15 cellular contexts compared by ENCODE assay signal in genomic region chr7:127066974-127067373, GRCh38.
A peak's percentile ranks its signal among the peaks of the same experiment; 100 is the strongest.
DNase-seq lines count a peak whose midpoint lies in the region; ATAC-seq, FAIRE-seq and TF ChIP-seq lines count a peak whose summit lies in the region.
"Had no signal": no experiment of that assay in that cellular context is flagged by ENCODE, and none has a peak within 500 bp of the region (broad histone marks: within the 10 kb centered on the region; RNA-seq: fewer than 3 reads in every experiment).

No MANE protein-coding gene starts in this region.

- H2AFZ ChIP-seq in OCI-LY1 (ENCODE audit: low read length), result no peak overlapping the region

- H4K20me1 ChIP-seq in OCI-LY1 (ENCODE audit: insufficient read depth, low read length), result no peaks in the 10 kb centered on the region

- H3K9ac ChIP-seq in OCI-LY1 (ENCODE audit: low read length) (no peak overlapping the region), kidney (ENCODE audit: low read length in 2 of 2) (no peak overlapping the region)

- H3K27me3 ChIP-seq in OCI-LY1 (ENCODE audit: insufficient read depth, low read length) (no peaks in the 10 kb centered on the region), thyroid gland (no peaks in the 10 kb centered on the region), aorta (ENCODE audit: control insufficient read depth in 1 of 2, insufficient read depth in 2 of 2, low read length in 1 of 2) (no peaks in the 10 kb centered on the region)

- no peak for TF ChIP-seq POLR2A in thyroid gland (IDR thresholded peaks at IDR 0.05)

- ATAC-seq in GM21723 (IDR thresholded peaks at IDR 0.05; ENCODE audit: unreplicated experiment) (peak; percentile 49), Right ventricle myocardium superior (ENCODE audit: poor library complexity) (no peak), aorta (ENCODE audit: low FRiP score) (no peak)
- ATAC-seq: left cardiac atrium had no signal

- H3K4me1 ChIP-seq in OCI-LY1 (ENCODE audit: insufficient read depth, low read length, severe bottlenecking) (no peaks in the 10 kb centered on the region), kidney (ENCODE audit: control insufficient read depth in 1 of 2, insufficient read depth in 1 of 2, low read depth in 1 of 2, low read length in 2 of 2) (no peaks in the 10 kb centered on the region), thyroid gland (no peaks in the 10 kb centered on the region), aorta (ENCODE audit: control insufficient read depth in 1 of 2, insufficient read depth in 2 of 2, low read length in 2 of 2) (no peaks in the 10 kb centered on the region)

- no peak overlapping the region for H3K27ac ChIP-seq in C4-2B
- H3K27ac ChIP-seq in OCI-LY1 (ENCODE audit: low read depth, low read length, poor library complexity, severe bottlenecking), result no peak overlapping the region
- H3K27ac ChIP-seq in kidney (ENCODE audit: low read depth in 2 of 2, low read length in 2 of 2), result no peak overlapping the region
- H3K27ac ChIP-seq in thyroid gland, result no peak overlapping the region
- no peak overlapping the region for H3K27ac ChIP-seq in aorta (ENCODE audit: low read depth in 1 of 2, low read length in 2 of 2)
- H3K27ac ChIP-seq: SK-N-MC had no signal

- no peak overlapping the region for H3K4me2 ChIP-seq in OCI-LY1 (ENCODE audit: low read length)

- DNase-seq in kidney, result no peak
- no peak for DNase-seq in NCI-H2081 treated with DMSO at 0.1 percent for 48 hours (lab: John Stamatoyannopoulos, UW)
- DNase-seq in thyroid gland, result no peak
- DNase-seq in Right ventricle myocardium superior, result no peak
- DNase-seq in aorta, result no peak
- DNase-seq: activated CD4-positive, alpha-beta memory T cell treated with anti-CD3 and anti-CD28 coated beads, Interleukin-2, amount 10 ng/mL, durations not matched to agents 7 days and 5 days; activated naive CD4-positive, alpha-beta T cell treated with anti-CD3 and anti-CD28 coated beads, Interleukin-2, amount 10 ng/mL, durations not matched to agents 7 days and 5 days; C1 segment of cervical spinal cord; left cardiac atrium; NCI-H187; occipital lobe had no signal

- no peaks in the 10 kb centered on the region for H3K9me2 ChIP-seq in OCI-LY1 (ENCODE audit: low read depth, low read length)

- peak; percentile 45 for TF ChIP-seq CTCF in C4-2B (conservative IDR thresholded peaks at IDR 0.05)
- peak; percentile 39; the same call in 1 of the 2 replicates for TF ChIP-seq CTCF in OCI-LY1 (IDR thresholded peaks at IDR 0.05; ENCODE audit: low read length)
- TF ChIP-seq CTCF in kidney (IDR thresholded peaks at IDR 0.05; ENCODE audit: borderline replicate concordance, extremely low read depth, insufficient read depth), result peak; percentile 16
- no peak for TF ChIP-seq CTCF in thyroid gland (IDR thresholded peaks at IDR 0.05)

- WGBS in thyroid gland, 2 donors, result 68 to 75% methylated on average over 3 of the region's 3 CpGs
- WGBS in aorta, 2 donors, result 69 to 75% methylated on average over 3 of the region's 3 CpGs

- H3F3A ChIP-seq in OCI-LY1 (ENCODE audit: insufficient read depth, low read length), result no peaks in the 10 kb centered on the region

- H3K4me3 ChIP-seq in OCI-LY1 (ENCODE audit: low read depth, low read length, poor library complexity, severe bottlenecking), result no peak overlapping the region
- no peak overlapping the region for H3K4me3 ChIP-seq in kidney (ENCODE audit: low read length in 2 of 2)
- no peak overlapping the region for H3K4me3 ChIP-seq in thyroid gland (replicated peaks in 1 of 3)
- no peak overlapping the region for H3K4me3 ChIP-seq in aorta (ENCODE audit: low read length in 2 of 2)
- H3K4me3 ChIP-seq: SK-N-MC had no signal

- FAIRE-seq in kidney (lab: Jason Lieb, UNC), result no peak

- no peaks in the 10 kb centered on the region for H3K9me3 ChIP-seq in OCI-LY1 (ENCODE audit: low read length)
- H3K9me3 ChIP-seq in kidney (ENCODE audit: control insufficient read depth in 1 of 2, low read length in 2 of 2), result peaks cover 0 to 7% of the 10 kb centered on the region in 2 donors
- H3K9me3 ChIP-seq in thyroid gland, result no peaks in the 10 kb centered on the region
- no peaks in the 10 kb centered on the region for H3K9me3 ChIP-seq in aorta (ENCODE audit: control insufficient read depth, low read length)

- H3K36me3 ChIP-seq in OCI-LY1 (ENCODE audit: insufficient read depth, low read length) (no peaks in the 10 kb centered on the region), kidney (ENCODE audit: control insufficient read depth in 1 of 2, insufficient read depth in 2 of 2, low read length in 2 of 2) (no peaks in the 10 kb centered on the region), thyroid gland (no peaks in the 10 kb centered on the region), aorta (ENCODE audit: control insufficient read depth in 1 of 2, insufficient read depth in 2 of 2, low read length in 1 of 2) (no peaks in the 10 kb centered on the region)

- intact Hi-C loops in kidney (cut with DNase I) (no loop called here), thyroid gland (cut with DNase I) (no loop called here), Right ventricle myocardium superior (cut with DNase I) (no loop called here), aorta (cut with DNase I) (no loop called here)

- no peaks in the 10 kb centered on the region for H3K79me2 ChIP-seq in OCI-LY1 (ENCODE audit: insufficient read depth, low read length)

Comparison
In these comparisons a context has a peak if more than half of its experiments do, and no peak if none do; other contexts are left out.
1. CTCF ChIP-seq: peak in C4-2B (single experiment), OCI-LY1 (single experiment) and kidney (single experiment); none in thyroid gland (0 of 6).